Comparison of ENCODE assay signal across 9 cellular contexts in the genomic region with DNA sequence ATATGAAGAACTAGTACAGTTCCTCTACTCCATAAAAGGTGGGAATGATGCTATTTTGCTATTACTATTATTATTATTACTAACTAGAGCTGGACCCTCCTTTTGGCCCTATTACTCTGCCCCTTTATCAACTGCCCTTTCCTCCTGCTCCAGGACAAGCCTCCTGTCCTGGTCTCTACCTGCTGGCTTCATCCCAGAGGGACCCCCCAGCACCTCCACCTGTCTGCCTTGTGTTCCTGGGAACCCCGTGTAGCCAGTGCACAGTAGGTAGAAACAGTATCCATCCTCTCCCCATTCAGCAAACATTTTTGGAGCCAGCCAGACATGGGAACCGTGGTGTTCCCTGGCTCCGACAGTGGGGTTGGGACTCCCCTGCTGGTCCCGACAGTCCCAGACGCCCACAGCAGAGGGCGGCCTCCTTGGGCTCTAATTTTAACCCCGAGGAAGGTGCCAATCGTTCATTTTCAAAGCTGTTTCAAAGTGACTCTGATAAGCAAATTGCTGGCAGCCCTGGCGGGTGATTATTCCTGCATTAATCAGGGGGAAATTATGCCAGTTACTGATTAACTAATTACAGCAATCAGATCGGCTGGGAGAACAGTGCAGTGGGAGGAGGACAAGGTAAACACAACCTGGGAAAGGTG. TPM values are rescaled to one million over a fixed set of nuclear protein-coding genes. Genes with fewer than 3 reads are reported as not detected.
DNase-seq lines count a peak whose midpoint lies in the region; ATAC-seq, FAIRE-seq and TF ChIP-seq lines count a peak whose summit lies in the region.
"Had no signal": no experiment of that assay in that cellular context is flagged by ENCODE, and none has a peak within 500 bp of the region (broad histone marks: within the 10 kb centered on the region; RNA-seq: fewer than 3 reads in every experiment).

No MANE protein-coding gene starts in this region.

- H3K4me1 Mint-ChIP-seq in GM23338 = peaks cover 5% of the 10 kb centered on the region; the same call in 1 of the 3 replicates

- no peak overlapping the region for H3K27ac ChIP-seq in GM23338 (ENCODE audit: low read depth)
- peak overlapping the region; percentile 58; the same call in 1 of the 2 replicates for H3K27ac ChIP-seq in VCaP

- no peaks in the 10 kb centered on the region for H3K9me3 Mint-ChIP-seq in GM23338

- no peak overlapping the region for H3K4me2 ChIP-seq in GM23338

- H3K36me3 ChIP-seq in GM23338 (ENCODE audit: insufficient read depth) = no peaks in the 10 kb centered on the region

- FAIRE-seq in HTR-8/SVneo (lab: Jason Lieb, UNC) = no peak

- 0 out of 2 replicates have a peak, but pooled peaks cover 6% of the 10 kb centered on the region for H3K27me3 ChIP-seq in GM23338 (ENCODE audit: insufficient read depth)

- H3K4me1 ChIP-seq in GM23338 (ENCODE audit: insufficient read depth) = no peaks in the 10 kb centered on the region

- no peak overlapping the region for H3K4me3 ChIP-seq in GM23338

- H3F3A ChIP-seq in GM23338 (replicated peaks; ENCODE audit: low read depth) = no peaks in the 10 kb centered on the region

- TF ChIP-seq CTCF in GM23338 (conservative IDR thresholded peaks at IDR 0.05; ENCODE audit: low read depth in 2 of 2) (peak; percentile 59 to 60), VCaP (conservative IDR thresholded peaks at IDR 0.05) (peak; percentile 69)

- no peaks in the 10 kb centered on the region for H3K79me2 ChIP-seq in GM23338 (replicated peaks; ENCODE audit: insufficient read depth)

- H2AFZ ChIP-seq in GM23338 = no peak overlapping the region

- in situ Hi-C loops in ACHN (cut with HindIII; ENCODE audit: low pct_ligation_motif_present, low pct_unique_long_range_greater_than_20kb, low sequenced_read_pairs) = no loop called here

- H3K36me3 Mint-ChIP-seq in GM23338 (ENCODE audit: low read depth) = no peaks in the 10 kb centered on the region

- H4K20me1 ChIP-seq in GM23338 (replicated peaks; ENCODE audit: insufficient read depth) = no peaks in the 10 kb centered on the region

- peak; percentile 47 for DNase-seq in ACHN
- peak; percentile 65 for DNase-seq in GM23338 (ENCODE audit: low spot score)
- DNase-seq in iris pigment epithelial cell (ENCODE audit: low read depth) = peak; percentile 6
- no peak for DNase-seq in NCI-H1092 treated with DMSO at 0.1 percent for 48 hours (lab: John Stamatoyannopoulos, UW)
- DNase-seq in HTR-8/SVneo (ENCODE audit: insufficient read length, low spot score) = no peak
- DNase-seq: aorta had no signal

- ATAC-seq in GM23338 (peak; percentile 96), GM19351 (IDR thresholded peaks at IDR 0.05; ENCODE audit: unreplicated experiment) (no peak), GM21786 (IDR thresholded peaks at IDR 0.05; ENCODE audit: unreplicated experiment) (no peak)

- H3K27ac Mint-ChIP-seq in GM23338 = no peak overlapping the region

- H3K4me3 Mint-ChIP-seq in GM23338 = no peak overlapping the region

- H3K27me3 Mint-ChIP-seq in GM23338 (ENCODE audit: insufficient read depth, low read depth, poor library complexity) = peaks cover 24% of the 10 kb centered on the region

- H3K9me2 ChIP-seq in GM23338 (ENCODE audit: insufficient read depth) = no peaks in the 10 kb centered on the region

TF ChIP-seq in GM23338, 12 proteins besides CTCF, POLR2A, EP300 and RAD21 (continues in another document):
- TF ChIP-seq NANOG (IDR thresholded peaks at IDR 0.05; ENCODE audit: borderline replicate concordance) (no peak), POLR2AphosphoS5 (IDR thresholded peaks at IDR 0.05; ENCODE audit: low read depth) (no peak), ZNF331 (CRISPR knock-in tag; IDR thresholded peaks at IDR 0.05; ENCODE audit: low read depth) (no peak), STAT1 (IDR thresholded peaks at IDR 0.05; ENCODE audit: unreplicated experiment) (no peak), ZNF114 (CRISPR knock-in tag; IDR thresholded peaks at IDR 0.05) (no peak), CREB1 (CRISPR knock-in tag; IDR thresholded peaks at IDR 0.05; ENCODE audit: low read depth) (no peak), EZH2 (IDR thresholded peaks at IDR 0.05; ENCODE audit: low read depth, unreplicated experiment) (no peak), EZH2phosphoT487 (IDR thresholded peaks at IDR 0.05; ENCODE audit: unreplicated experiment) (no peak)
- TF ChIP-seq, protein P1, sequence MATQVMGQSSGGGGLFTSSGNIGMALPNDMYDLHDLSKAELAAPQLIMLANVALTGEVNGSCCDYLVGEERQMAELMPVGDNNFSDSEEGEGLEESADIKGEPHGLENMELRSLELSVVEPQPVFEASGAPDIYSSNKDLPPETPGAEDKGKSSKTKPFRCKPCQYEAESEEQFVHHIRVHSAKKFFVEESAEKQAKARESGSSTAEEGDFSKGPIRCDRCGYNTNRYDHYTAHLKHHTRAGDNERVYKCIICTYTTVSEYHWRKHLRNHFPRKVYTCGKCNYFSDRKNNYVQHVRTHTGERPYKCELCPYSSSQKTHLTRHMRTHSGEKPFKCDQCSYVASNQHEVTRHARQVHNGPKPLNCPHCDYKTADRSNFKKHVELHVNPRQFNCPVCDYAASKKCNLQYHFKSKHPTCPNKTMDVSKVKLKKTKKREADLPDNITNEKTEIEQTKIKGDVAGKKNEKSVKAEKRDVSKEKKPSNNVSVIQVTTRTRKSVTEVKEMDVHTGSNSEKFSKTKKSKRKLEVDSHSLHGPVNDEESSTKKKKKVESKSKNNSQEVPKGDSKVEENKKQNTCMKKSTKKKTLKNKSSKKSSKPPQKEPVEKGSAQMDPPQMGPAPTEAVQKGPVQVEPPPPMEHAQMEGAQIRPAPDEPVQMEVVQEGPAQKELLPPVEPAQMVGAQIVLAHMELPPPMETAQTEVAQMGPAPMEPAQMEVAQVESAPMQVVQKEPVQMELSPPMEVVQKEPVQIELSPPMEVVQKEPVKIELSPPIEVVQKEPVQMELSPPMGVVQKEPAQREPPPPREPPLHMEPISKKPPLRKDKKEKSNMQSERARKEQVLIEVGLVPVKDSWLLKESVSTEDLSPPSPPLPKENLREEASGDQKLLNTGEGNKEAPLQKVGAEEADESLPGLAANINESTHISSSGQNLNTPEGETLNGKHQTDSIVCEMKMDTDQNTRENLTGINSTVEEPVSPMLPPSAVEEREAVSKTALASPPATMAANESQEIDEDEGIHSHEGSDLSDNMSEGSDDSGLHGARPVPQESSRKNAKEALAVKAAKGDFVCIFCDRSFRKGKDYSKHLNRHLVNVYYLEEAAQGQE (IDR thresholded peaks at IDR 0.05; ENCODE audit: unreplicated experiment) = no peak
- TF ChIP-seq, protein P2, sequence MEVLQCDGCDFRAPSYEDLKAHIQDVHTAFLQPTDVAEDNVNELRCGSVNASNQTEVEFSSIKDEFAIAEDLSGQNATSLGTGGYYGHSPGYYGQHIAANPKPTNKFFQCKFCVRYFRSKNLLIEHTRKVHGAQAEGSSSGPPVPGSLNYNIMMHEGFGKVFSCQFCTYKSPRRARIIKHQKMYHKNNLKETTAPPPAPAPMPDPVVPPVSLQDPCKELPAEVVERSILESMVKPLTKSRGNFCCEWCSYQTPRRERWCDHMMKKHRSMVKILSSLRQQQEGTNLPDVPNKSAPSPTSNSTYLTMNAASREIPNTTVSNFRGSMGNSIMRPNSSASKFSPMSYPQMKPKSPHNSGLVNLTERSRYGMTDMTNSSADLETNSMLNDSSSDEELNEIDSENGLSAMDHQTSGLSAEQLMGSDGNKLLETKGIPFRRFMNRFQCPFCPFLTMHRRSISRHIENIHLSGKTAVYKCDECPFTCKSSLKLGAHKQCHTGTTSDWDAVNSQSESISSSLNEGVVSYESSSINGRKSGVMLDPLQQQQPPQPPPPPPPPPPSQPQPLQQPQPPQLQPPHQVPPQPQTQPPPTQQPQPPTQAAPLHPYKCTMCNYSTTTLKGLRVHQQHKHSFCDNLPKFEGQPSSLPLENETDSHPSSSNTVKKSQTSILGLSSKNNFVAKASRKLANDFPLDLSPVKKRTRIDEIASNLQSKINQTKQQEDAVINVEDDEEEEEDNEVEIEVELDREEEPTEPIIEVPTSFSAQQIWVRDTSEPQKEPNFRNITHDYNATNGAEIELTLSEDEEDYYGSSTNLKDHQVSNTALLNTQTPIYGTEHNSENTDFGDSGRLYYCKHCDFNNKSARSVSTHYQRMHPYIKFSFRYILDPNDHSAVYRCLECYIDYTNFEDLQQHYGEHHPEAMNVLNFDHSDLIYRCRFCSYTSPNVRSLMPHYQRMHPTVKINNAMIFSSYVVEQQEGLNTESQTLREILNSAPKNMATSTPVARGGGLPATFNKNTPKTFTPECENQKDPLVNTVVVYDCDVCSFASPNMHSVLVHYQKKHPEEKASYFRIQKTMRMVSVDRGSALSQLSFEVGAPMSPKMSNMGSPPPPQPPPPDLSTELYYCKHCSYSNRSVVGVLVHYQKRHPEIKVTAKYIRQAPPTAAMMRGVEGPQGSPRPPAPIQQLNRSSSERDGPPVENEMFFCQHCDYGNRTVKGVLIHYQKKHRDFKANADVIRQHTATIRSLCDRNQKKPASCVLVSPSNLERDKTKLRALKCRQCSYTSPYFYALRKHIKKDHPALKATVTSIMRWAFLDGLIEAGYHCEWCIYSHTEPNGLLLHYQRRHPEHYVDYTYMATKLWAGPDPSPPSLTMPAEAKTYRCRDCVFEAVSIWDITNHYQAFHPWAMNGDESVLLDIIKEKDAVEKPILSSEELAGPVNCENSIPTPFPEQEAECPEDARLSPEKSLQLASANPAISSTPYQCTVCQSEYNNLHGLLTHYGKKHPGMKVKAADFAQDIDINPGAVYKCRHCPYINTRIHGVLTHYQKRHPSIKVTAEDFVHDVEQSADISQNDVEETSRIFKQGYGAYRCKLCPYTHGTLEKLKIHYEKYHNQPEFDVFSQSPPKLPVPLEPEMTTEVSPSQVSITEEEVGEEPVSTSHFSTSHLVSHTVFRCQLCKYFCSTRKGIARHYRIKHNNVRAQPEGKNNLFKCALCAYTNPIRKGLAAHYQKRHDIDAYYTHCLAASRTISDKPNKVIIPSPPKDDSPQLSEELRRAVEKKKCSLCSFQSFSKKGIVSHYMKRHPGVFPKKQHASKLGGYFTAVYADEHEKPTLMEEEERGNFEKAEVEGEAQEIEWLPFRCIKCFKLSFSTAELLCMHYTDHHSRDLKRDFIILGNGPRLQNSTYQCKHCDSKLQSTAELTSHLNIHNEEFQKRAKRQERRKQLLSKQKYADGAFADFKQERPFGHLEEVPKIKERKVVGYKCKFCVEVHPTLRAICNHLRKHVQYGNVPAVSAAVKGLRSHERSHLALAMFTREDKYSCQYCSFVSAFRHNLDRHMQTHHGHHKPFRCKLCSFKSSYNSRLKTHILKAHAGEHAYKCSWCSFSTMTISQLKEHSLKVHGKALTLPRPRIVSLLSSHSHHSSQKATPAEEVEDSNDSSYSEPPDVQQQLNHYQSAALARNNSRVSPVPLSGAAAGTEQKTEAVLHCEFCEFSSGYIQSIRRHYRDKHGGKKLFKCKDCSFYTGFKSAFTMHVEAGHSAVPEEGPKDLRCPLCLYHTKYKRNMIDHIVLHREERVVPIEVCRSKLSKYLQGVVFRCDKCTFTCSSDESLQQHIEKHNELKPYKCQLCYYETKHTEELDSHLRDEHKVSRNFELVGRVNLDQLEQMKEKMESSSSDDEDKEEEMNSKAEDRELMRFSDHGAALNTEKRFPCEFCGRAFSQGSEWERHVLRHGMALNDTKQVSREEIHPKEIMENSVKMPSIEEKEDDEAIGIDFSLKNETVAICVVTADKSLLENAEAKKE (CRISPR knock-in tag; IDR thresholded peaks at IDR 0.05) = no peak

RNA-seq across cellular contexts. Expression of a gene that starts 44.2 kb away (rescaled TPM):
- total RNA-seq in GM23338 (2014; rRNA removed; shearing (Covaris generic)) = 0.42 and 0.74 TPM in 2 replicates
- 0.26 and 1.1 TPM in 2 replicates for polyA plus RNA-seq in GM23338 (2016; fragmentation: Nextera tagmentation; extraction: Ambion mirVana)

Comparison
In these comparisons a context has a peak if more than half of its experiments do, and no peak if none do; other contexts are left out.
1. DNase-seq: peak in ACHN (single experiment), GM23338 (single experiment) and iris pigment epithelial cell (single experiment); none in NCI-H1092 treated with DMSO at 0.1 percent for 48 hours (single experiment) and HTR-8/SVneo (single experiment).